In genomic region chr1:203686091-203686632, GRCh38 we compare ENCODE assay signal across 8 cellular contexts. TPM values are rescaled to one million over a fixed set of nuclear protein-coding genes. Genes with fewer than 3 reads are reported as not detected.
A peak's percentile ranks its signal among the peaks of the same experiment; 100 is the strongest.
DNase-seq lines count a peak whose midpoint lies in the region; ATAC-seq and TF ChIP-seq lines count a peak whose summit lies in the region.

No MANE protein-coding gene starts in this region.

- no peak for DNase-seq in AG04450 (ENCODE audit: low read depth, low spot score)
- peak; percentile 50 for DNase-seq in NCI-H1694 treated with DMSO at 0.1 percent for 48 hours (lab: John Stamatoyannopoulos, UW)
- no peak for DNase-seq in coronary artery (ENCODE audit: low spot score)
- peak in 1 of 3 donors; percentile 42 for DNase-seq in mucosa of descending colon
- DNase-seq in NCI-H774 (lab: John Stamatoyannopoulos, UW) = no peak
- DNase-seq in Ammon's horn (ENCODE audit: low spot score) = no peak

- H3K9me3 ChIP-seq in AG04450 (ENCODE audit: control insufficient read depth, insufficient read depth, low read length) (no peaks in the 10 kb centered on the region), mucosa of descending colon (no peaks in the 10 kb centered on the region)

- TF ChIP-seq CTCF in AG04450 (IDR thresholded peaks at IDR 0.05; ENCODE audit: low read depth, low read length) (no peak), coronary artery (IDR thresholded peaks at IDR 0.05) (no peak), mucosa of descending colon (IDR thresholded peaks at IDR 0.05) (no peak)

- peak overlapping the region; percentile 47 for H3K27ac ChIP-seq in AG04450 (ENCODE audit: low read depth, low read length)
- peak overlapping the region; percentile 43 to 86 for H3K27ac ChIP-seq in coronary artery

- peak; percentile 58 for ATAC-seq in mucosa of descending colon
- no peak for ATAC-seq in GM19035 (IDR thresholded peaks at IDR 0.05; ENCODE audit: unreplicated experiment)
- no peak for ATAC-seq in GM21737 (IDR thresholded peaks at IDR 0.05; ENCODE audit: unreplicated experiment)

- H3K4me1 ChIP-seq in mucosa of descending colon (ENCODE audit: low read depth) = no peaks in the 10 kb centered on the region

- H3K4me3 ChIP-seq in AG04450 (ENCODE audit: low read depth, low read length) (no peak overlapping the region), coronary artery (no peak overlapping the region), mucosa of descending colon (no peak overlapping the region)

- POLR2A ChIA-PET in AG04450 (lab: Yijun Ruan, JAX) = interaction anchor here (1.2 kb wide), 1 partner anchor 60 kb away, joined by 4 read pairs; the partner anchor contains the start of gene ATP2B4

- intact Hi-C loops in mucosa of descending colon (cut with DNase I, micrococcal nuclease) = no loop called here

- H3K27me3 ChIP-seq in AG04450 (ENCODE audit: control insufficient read depth, insufficient read depth, low read length) = no peaks in the 10 kb centered on the region

- H3K36me3 ChIP-seq in mucosa of descending colon (ENCODE audit: low read depth) = peaks cover 2% of the 10 kb centered on the region

- CTCF ChIA-PET in AG04450 (lab: Charles Lee) = interaction anchor here (1.1 kb wide), 1 partner anchor 15 kb away, joined by 12 read pairs; no protein-coding TSS in a partner anchor

RNA-seq across cellular contexts. Expression of gene ATP2B4, which starts 59.5 kb away (rescaled TPM):
- polyA plus RNA-seq in AG04450 (2011; rRNA removed) = 168 and 204 TPM in 2 replicates
- polyA minus RNA-seq in AG04450 (2011; rRNA and poly(A)+ RNA removed) = 319 and 332 TPM in 2 replicates
- total RNA-seq in mucosa of descending colon = 100 to 1,000 TPM in 1 of 3 donors, 10 to 100 TPM in 2; 20.2 to 372 (median 31.0) TPM
